1 cellular context compared by ENCODE assay signal in genomic region chr17:61584266-61584665, GRCh38.
TF ChIP-seq lines count a peak whose summit lies in the region.

No MANE protein-coding gene starts in this region.

TF ChIP-seq in HCT116, 20 proteins besides CTCF, POLR2A, EP300 and RAD21 (continued from another document):
- TF ChIP-seq ZBTB33 (IDR thresholded peaks at IDR 0.05; ENCODE audit: extremely low read depth, insufficient replicate concordance, low read length): no peak
- no peak for TF ChIP-seq SP1 (IDR thresholded peaks at IDR 0.05; ENCODE audit: low read depth)
- TF ChIP-seq FOSL1 (IDR thresholded peaks at IDR 0.05; ENCODE audit: low read depth): no peak
- no peak for TF ChIP-seq YY1 (IDR thresholded peaks at IDR 0.05; ENCODE audit: extremely low read depth, insufficient replicate concordance, low read depth, low read length)
